Comparison of ENCODE assay signal across 29 cellular contexts in the genomic region with DNA sequence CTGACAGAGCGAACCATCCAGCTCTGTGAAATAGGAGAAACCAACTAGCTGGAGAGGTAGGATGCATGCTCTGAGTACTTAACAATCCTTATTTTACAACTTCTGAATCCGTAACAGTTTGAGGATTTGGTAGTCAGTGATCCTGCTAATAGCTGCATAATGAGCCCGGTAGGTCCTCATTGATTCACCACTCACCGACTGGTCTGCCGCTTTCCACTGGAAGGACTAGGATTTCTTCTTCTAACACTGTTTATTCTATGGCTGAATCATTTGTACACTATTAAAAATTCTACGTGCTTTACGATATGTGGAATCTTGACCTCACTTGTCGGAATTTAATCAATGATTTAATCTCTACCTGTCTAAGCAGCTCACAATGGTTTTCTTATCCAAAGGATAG.
"Had no signal": no experiment of that assay in that cellular context is flagged by ENCODE, and none has a peak within 500 bp of the region (broad histone marks: within the 10 kb centered on the region; RNA-seq: fewer than 3 reads in every experiment).

No MANE protein-coding gene starts in this region.

- H3K27ac ChIP-seq: left lung, neutrophil, psoas muscle, right atrium auricular region, spleen, testis, transverse colon had no signal

- H3K4me1 ChIP-seq: left lung, psoas muscle, right atrium auricular region, testis had no signal

- H3K36me3 ChIP-seq: left lung, neutrophil, right atrium auricular region, spleen, transverse colon had no signal

- H3K27ac Mint-ChIP-seq: activated naive CD4-positive, alpha-beta T cell treated with anti-CD3 and anti-CD28 coated beads for 36 hours; activated naive CD8-positive, alpha-beta T cell treated with anti-CD3 and anti-CD28 coated beads, Interleukin-2, amount 10 ng/mL, durations not matched to agents 7 days and 5 days; activated T-cell treated with anti-CD3 and anti-CD28 coated beads, Interleukin-2, amount 50 U/mL, for 72 hours; effector memory CD8-positive, alpha-beta T cell; nephron progenitor cell; T-helper 2 cell treated with Interferon-gamma antibody and Interleukin-4, amounts not matched to agents 5 μg/mL and 100 μg/mL, for 36 hours had no signal

- H3K27me3 ChIP-seq: left lung, neutrophil, right atrium auricular region, spleen, testis, transverse colon had no signal

- H3K4me3 Mint-ChIP-seq: activated naive CD4-positive, alpha-beta T cell treated with anti-CD3 and anti-CD28 coated beads for 36 hours; activated naive CD8-positive, alpha-beta T cell treated with anti-CD3 and anti-CD28 coated beads, Interleukin-2, amount 10 ng/mL, durations not matched to agents 7 days and 5 days; activated T-cell treated with anti-CD3 and anti-CD28 coated beads, Interleukin-2, amount 50 U/mL, for 72 hours; effector memory CD8-positive, alpha-beta T cell; immature natural killer cell; nephron progenitor cell; T-helper 2 cell treated with Interferon-gamma antibody and Interleukin-4, amounts not matched to agents 5 μg/mL and 100 μg/mL, for 36 hours had no signal

- H3K9me3 Mint-ChIP-seq: activated naive CD4-positive, alpha-beta T cell treated with anti-CD3 and anti-CD28 coated beads for 36 hours; activated naive CD8-positive, alpha-beta T cell treated with anti-CD3 and anti-CD28 coated beads, Interleukin-2, amount 10 ng/mL, durations not matched to agents 7 days and 5 days; activated T-cell treated with anti-CD3 and anti-CD28 coated beads, Interleukin-2, amount 50 U/mL, for 72 hours; effector memory CD8-positive, alpha-beta T cell; immature natural killer cell; nephron progenitor cell; T-helper 2 cell treated with Interferon-gamma antibody and Interleukin-4, amounts not matched to agents 5 μg/mL and 100 μg/mL, for 36 hours had no signal

- DNase-seq: activated CD4-positive, alpha-beta T cell treated with anti-CD3 and anti-CD28 coated beads for 4 hours; activated CD4-positive, alpha-beta T cell treated with anti-CD3 and anti-CD28 coated beads, Interleukin-2, amount 50 U/mL, for 4 hours; activated effector memory CD4-positive, alpha-beta T cell treated with Interleukin-2 at 50 U/mL for 16 hours; activated naive CD4-positive, alpha-beta T cell treated with anti-CD3 and anti-CD28 coated beads for 36 hours; activated naive CD8-positive, alpha-beta T cell treated with anti-CD3 and anti-CD28 coated beads, Interleukin-2, amount 10 ng/mL, durations not matched to agents 7 days and 5 days; activated T-cell treated with anti-CD3 and anti-CD28 coated beads for 4 hours; activated T-cell treated with anti-CD3 and anti-CD28 coated beads, Interleukin-2, amount 50 U/mL, for 72 hours; caudate nucleus; cortex of kidney; effector memory CD8-positive, alpha-beta T cell; foreskin fibroblast; head of caudate nucleus; hypothalamus; immature natural killer cell; kidney; left lung; mucosa of descending colon; nephron progenitor cell; psoas muscle; spleen; stimulated activated CD4-positive, alpha-beta T cell treated with anti-CD3 and anti-CD28 coated beads, Interleukin-2, amount 100 ng/mL, for 48 hours; stimulated activated naive CD8-positive, alpha-beta T cell treated with anti-CD3 and anti-CD28 coated beads, Interleukin-15, Interleukin-2, amounts not matched to agents 100 U/mL and 50 U/mL, for 24 hours; T-helper 1 cell; testis; transverse colon had no signal

- H3K9me3 ChIP-seq: left lung, mucosa of descending colon, neutrophil, psoas muscle, right atrium auricular region, spleen, testis, transverse colon had no signal

- ATAC-seq: activated T-cell treated with anti-CD3 and anti-CD28 coated beads, Interleukin-2, amount 50 U/mL, for 72 hours; effector memory CD8-positive, alpha-beta T cell; left lung; mucosa of descending colon; psoas muscle; stimulated activated naive CD8-positive, alpha-beta T cell treated with anti-CD3 and anti-CD28 coated beads, Interleukin-15, Interleukin-2, amounts not matched to agents 100 U/mL and 50 U/mL, for 24 hours had no signal

- H3K27me3 Mint-ChIP-seq: activated naive CD8-positive, alpha-beta T cell treated with anti-CD3 and anti-CD28 coated beads, Interleukin-2, amount 10 ng/mL, durations not matched to agents 7 days and 5 days; effector memory CD8-positive, alpha-beta T cell had no signal

- H3K4me1 Mint-ChIP-seq: immature natural killer cell, nephron progenitor cell had no signal

- H3K4me3 ChIP-seq: left lung, lung, mucosa of descending colon, psoas muscle, right atrium auricular region, spleen, testis, transverse colon had no signal
